ENCODE assay signal across 16 cellular contexts in genomic region chr4:22474636-22475310, GRCh38. TPM values are rescaled to one million over a fixed set of nuclear protein-coding genes. Genes with fewer than 3 reads are reported as not detected.
A peak's percentile ranks its signal among the peaks of the same experiment; 100 is the strongest.
DNase-seq lines count a peak whose midpoint lies in the region; ATAC-seq, FAIRE-seq and TF ChIP-seq lines count a peak whose summit lies in the region.
"Had no signal": no experiment of that assay in that cellular context is flagged by ENCODE, and none has a peak within 500 bp of the region (broad histone marks: within the 10 kb centered on the region; RNA-seq: fewer than 3 reads in every experiment).

No MANE protein-coding gene starts in this region.

- peaks cover 39% of the 10 kb centered on the region for H3K9me3 Mint-ChIP-seq in neural progenitor cell
- H3K9me3 Mint-ChIP-seq: activated naive CD8-positive, alpha-beta T cell treated with anti-CD3 and anti-CD28 coated beads, Interleukin-2, amount 10 ng/mL, durations not matched to agents 7 days and 5 days; CD4-positive, alpha-beta T cell had no signal

- no peak overlapping the region for H3K4me3 Mint-ChIP-seq in neural progenitor cell
- H3K4me3 Mint-ChIP-seq: activated naive CD8-positive, alpha-beta T cell treated with anti-CD3 and anti-CD28 coated beads, Interleukin-2, amount 10 ng/mL, durations not matched to agents 7 days and 5 days; CD4-positive, alpha-beta T cell; neural crest cell had no signal

- peaks cover 4% of the 10 kb centered on the region for H3K36me3 ChIP-seq in neural progenitor cell

- H3K27ac ChIP-seq in RWPE1 (peak overlapping the region; percentile 54), neural progenitor cell (no peak overlapping the region)
- H3K27ac ChIP-seq: skin epidermis had no signal

- peaks cover 5% of the 10 kb centered on the region for H4K20me1 ChIP-seq in neural progenitor cell (ENCODE audit: low read depth)

- H3K27me3 Mint-ChIP-seq in neural progenitor cell (ENCODE audit: insufficient read depth, low read depth), result peaks cover 2% of the 10 kb centered on the region
- H3K27me3 Mint-ChIP-seq: activated naive CD8-positive, alpha-beta T cell treated with anti-CD3 and anti-CD28 coated beads, Interleukin-2, amount 10 ng/mL, durations not matched to agents 7 days and 5 days; CD4-positive, alpha-beta T cell had no signal

- POLR2A ChIA-PET in RWPE1 (lab: Yijun Ruan, JAX; ENCODE audit: low non-redundant PET), result no interaction called here

- no peaks in the 10 kb centered on the region for H3K27me3 ChIP-seq in neural progenitor cell

- no peak overlapping the region for H3K4me3 ChIP-seq in fibroblast of pulmonary artery (replicated peaks; ENCODE audit: low read depth, low read length)
- H3K4me3 ChIP-seq in skeletal muscle cell (ENCODE audit: low read depth, low read length), result no peak overlapping the region
- H3K4me3 ChIP-seq in neural progenitor cell, result no peak overlapping the region
- H3K4me3 ChIP-seq: skin epidermis had no signal

- no peaks in the 10 kb centered on the region for H3F3A ChIP-seq in neural progenitor cell (ENCODE audit: low read depth)

- no peaks in the 10 kb centered on the region for H3K4me1 ChIP-seq in neural progenitor cell

- peaks cover 84% of the 10 kb centered on the region for H3K79me2 ChIP-seq in neural progenitor cell (ENCODE audit: low read depth)

- H2AFZ ChIP-seq in neural progenitor cell (replicated peaks), result no peak overlapping the region

- peak; percentile 36 for FAIRE-seq in H54 (lab: Jason Lieb, UNC)
- FAIRE-seq: frontal cortex had no signal

- H3K4me1 Mint-ChIP-seq in neural progenitor cell, result no peaks in the 10 kb centered on the region

- CTCF ChIA-PET in RWPE1 (lab: Yijun Ruan, JAX), result interaction anchor here (0.8 kb wide), 1 partner anchor 32 kb away, joined by 6 read pairs; no protein-coding TSS in a partner anchor

- peaks cover 54% of the 10 kb centered on the region for H3K36me3 Mint-ChIP-seq in neural progenitor cell
- H3K36me3 Mint-ChIP-seq: activated naive CD8-positive, alpha-beta T cell treated with anti-CD3 and anti-CD28 coated beads, Interleukin-2, amount 10 ng/mL, durations not matched to agents 7 days and 5 days had no signal

- TF ChIP-seq POLR2A in H54 (IDR thresholded peaks at IDR 0.05; ENCODE audit: low read depth, low read length), result no peak

- DNase-seq in H54 (ENCODE audit: insufficient read length, low spot score), result no peak
- DNase-seq in RWPE1 (ENCODE audit: low spot score), result peak; percentile 24
- peak; percentile 66 for DNase-seq in fibroblast of pulmonary artery (ENCODE audit: low read depth)
- peak; percentile 35 for DNase-seq in skeletal muscle cell (ENCODE audit: low read depth)
- no peak for DNase-seq in neural progenitor cell (ENCODE audit: low spot score)
- DNase-seq: activated CD4-positive, CD25-positive, alpha-beta regulatory T cell; activated naive CD8-positive, alpha-beta T cell treated with anti-CD3 and anti-CD28 coated beads, Interleukin-2, amount 10 ng/mL, durations not matched to agents 7 days and 5 days; CD4-positive, alpha-beta T cell; cortex of kidney; KBM-7; NCI-H1694 treated with DMSO at 0.1 percent for 48 hours had no signal

- ATAC-seq in HG02852 (IDR thresholded peaks at IDR 0.05; ENCODE audit: unreplicated experiment) (no peak), GM21423 (IDR thresholded peaks at IDR 0.05; ENCODE audit: unreplicated experiment) (no peak)

- TF ChIP-seq CTCF in RWPE1 (conservative IDR thresholded peaks at IDR 0.05; ENCODE audit: low read depth) (no peak), fibroblast of pulmonary artery (IDR thresholded peaks at IDR 0.05; ENCODE audit: low read length, missing control alignments) (no peak), neural progenitor cell (IDR thresholded peaks at IDR 0.05) (no peak)

- H3K4me2 ChIP-seq in neural progenitor cell, result no peak overlapping the region

- no peak overlapping the region for H3K27ac Mint-ChIP-seq in neural progenitor cell
- H3K27ac Mint-ChIP-seq: activated naive CD8-positive, alpha-beta T cell treated with anti-CD3 and anti-CD28 coated beads, Interleukin-2, amount 10 ng/mL, durations not matched to agents 7 days and 5 days; CD4-positive, alpha-beta T cell had no signal

- H3K9ac ChIP-seq in neural progenitor cell, result no peak overlapping the region

- H3K9me3 ChIP-seq in neural progenitor cell (ENCODE audit: low read depth), result no peaks in the 10 kb centered on the region

RNA-seq across cellular contexts. Expression of gene ADGRA3, which starts 41.1 kb away (rescaled TPM):
- 72.5 and 87.9 TPM in 2 replicates for total RNA-seq in neural progenitor cell (ENCODE audit: low replicate concordance)

Comparison
In these comparisons a context has a peak if more than half of its experiments do, and no peak if none do; other contexts are left out.
1. DNase-seq: peak in RWPE1 (single experiment), fibroblast of pulmonary artery (single experiment) and skeletal muscle cell (single experiment); none in H54 (single experiment) and neural progenitor cell (single experiment).